1 cellular context compared by ENCODE assay signal in the genomic region with DNA sequence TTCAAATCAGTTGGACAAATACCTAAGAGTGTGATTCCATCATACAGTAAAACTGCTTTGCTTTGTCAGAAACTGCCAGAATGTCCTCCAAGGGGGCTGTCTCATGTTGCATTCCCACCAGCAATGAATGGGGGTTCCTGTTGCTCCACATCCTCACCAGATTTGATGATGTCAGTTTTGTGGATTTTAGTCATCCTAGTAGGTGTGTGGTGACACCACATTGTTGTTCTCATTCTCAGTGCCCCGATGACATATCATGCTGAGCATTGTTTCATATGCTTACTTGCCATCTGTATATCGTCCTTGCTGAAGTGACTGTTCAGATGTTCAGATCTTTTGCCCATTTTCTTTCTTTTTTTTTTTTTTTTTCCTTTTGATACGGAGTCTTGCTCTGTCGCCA.
TF ChIP-seq lines count a peak whose summit lies in the region.

No MANE protein-coding gene starts in this region.

TF ChIP-seq in IMR-90, 13 proteins besides CTCF, POLR2A, EP300 and RAD21 (continued from another document):
- no peak for TF ChIP-seq SMC3 (IDR thresholded peaks at IDR 0.05; ENCODE audit: low read depth, low read length)
